In the genomic region with DNA sequence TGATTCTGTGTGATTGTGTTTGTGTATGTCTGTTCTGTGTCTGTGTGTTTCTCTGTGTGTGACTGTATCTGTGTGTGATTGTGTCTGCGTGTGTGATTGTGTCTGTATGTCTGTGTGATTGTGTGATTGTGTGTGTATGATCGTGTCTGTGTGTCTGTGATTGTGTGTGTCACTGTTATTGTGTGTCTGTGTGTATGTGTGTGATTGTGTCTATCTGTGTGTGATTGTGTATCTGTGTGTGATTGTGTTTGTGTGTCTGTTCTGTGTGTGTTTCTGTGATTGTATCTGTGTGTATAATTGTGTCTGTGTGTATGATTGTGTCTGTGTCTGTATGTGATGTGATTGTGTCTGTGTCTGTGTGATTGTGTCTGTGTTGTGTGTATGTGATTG, we compare ENCODE assay signal across 18 cellular contexts. TPM values are rescaled to one million over a fixed set of nuclear protein-coding genes. Genes with fewer than 3 reads are reported as not detected.
DNase-seq lines count a peak whose midpoint lies in the region; ATAC-seq, FAIRE-seq and TF ChIP-seq lines count a peak whose summit lies in the region.
"Had no signal": no experiment of that assay in that cellular context is flagged by ENCODE, and none has a peak within 500 bp of the region (broad histone marks: within the 10 kb centered on the region; RNA-seq: fewer than 3 reads in every experiment).

No MANE protein-coding gene starts in this region.

- no peak for ATAC-seq in HG03565 (IDR thresholded peaks at IDR 0.05; ENCODE audit: unreplicated experiment)
- ATAC-seq in GM18519 (IDR thresholded peaks at IDR 0.05; ENCODE audit: low FRiP score, unreplicated experiment), result no peak

- no peaks in the 10 kb centered on the region for H3K27me3 Mint-ChIP-seq in activated CD4-positive, alpha-beta T cell treated with anti-CD3 and anti-CD28 coated beads, Interleukin-2, amount 10 ng/mL, durations not matched to agents 7 days and 5 days
- H3K27me3 Mint-ChIP-seq: CD4-positive, alpha-beta T cell had no signal

- H3K4me1 ChIP-seq in SJCRH30, result peaks cover 12% of the 10 kb centered on the region
- no peaks in the 10 kb centered on the region for H3K4me1 ChIP-seq in keratinocyte (ENCODE audit: control insufficient read depth, extremely low read depth, insufficient read depth, low read length)

- intact Hi-C loops in dorsolateral prefrontal cortex (cut with DNase I), result no loop called here

- dilution Hi-C loops in keratinocyte (cut with MboI; ENCODE audit: extremely low pct_ligation_motif_present, low sequenced_read_pairs), result no loop called here

- H3K79me2 ChIP-seq in keratinocyte (ENCODE audit: control insufficient read depth, insufficient read depth, low read length), result no peaks in the 10 kb centered on the region

- FAIRE-seq in GM18507 (lab: Jason Lieb, UNC) (peak; percentile 78), keratinocyte (lab: Jason Lieb, UNC) (no peak)

- no peaks in the 10 kb centered on the region for H3K36me3 Mint-ChIP-seq in activated CD4-positive, alpha-beta T cell treated with anti-CD3 and anti-CD28 coated beads, Interleukin-2, amount 10 ng/mL, durations not matched to agents 7 days and 5 days (ENCODE audit: low read depth)

- TF ChIP-seq CTCF in keratinocyte (optimal IDR thresholded peaks at IDR 0.05 in 1 of 3, IDR thresholded peaks at IDR 0.05 in 1 of 3, conservative IDR thresholded peaks at IDR 0.05 in 1 of 3; ENCODE audit: extremely low read depth in 1 of 3, insufficient read depth in 2 of 3, low read length in 3 of 3), result no peak
- TF ChIP-seq CTCF in retinal pigment epithelial cell (conservative IDR thresholded peaks at IDR 0.05; ENCODE audit: low read depth, low read length), result no peak
- no peak for TF ChIP-seq CTCF in dorsolateral prefrontal cortex (IDR thresholded peaks at IDR 0.05 in 54 of 56, conservative IDR thresholded peaks at IDR 0.05 in 2 of 56; ENCODE audit: low read depth in 1 of 56, partially characterized antibody in 56 of 56)

- H3K27me3 ChIP-seq in SJCRH30, result no peaks in the 10 kb centered on the region
- H3K27me3 ChIP-seq in keratinocyte (ENCODE audit: control insufficient read depth, extremely low read depth, insufficient read depth, low read length), result peaks cover 11% of the 10 kb centered on the region
- no peaks in the 10 kb centered on the region for H3K27me3 ChIP-seq in dorsolateral prefrontal cortex
- H3K27me3 ChIP-seq: MG63 had no signal

- H3K36me3 ChIP-seq in SJCRH30 (no peaks in the 10 kb centered on the region), keratinocyte (ENCODE audit: control insufficient read depth in 2 of 2, extremely low read depth in 1 of 2, insufficient read depth in 2 of 2, low read length in 2 of 2) (no peaks in the 10 kb centered on the region)
- H3K36me3 ChIP-seq: MG63 had no signal

- H3K4me3 ChIP-seq in SJCRH30 (peak overlapping the region; percentile 44), keratinocyte (ENCODE audit: control insufficient read depth in 2 of 3, extremely low read depth in 1 of 3, insufficient read depth in 2 of 3, low read depth in 1 of 3, low read length in 3 of 3) (no peak overlapping the region), retinal pigment epithelial cell (ENCODE audit: low read length) (peak overlapping the region; percentile 42), dorsolateral prefrontal cortex (no peak overlapping the region)
- H3K4me3 ChIP-seq: MG63 had no signal

- H3K4me3 Mint-ChIP-seq in activated CD4-positive, alpha-beta T cell treated with anti-CD3 and anti-CD28 coated beads, Interleukin-2, amount 10 ng/mL, durations not matched to agents 7 days and 5 days, result no peak overlapping the region
- H3K4me3 Mint-ChIP-seq: CD4-positive, alpha-beta T cell had no signal

- CTCF ChIA-PET in activated CD4-positive, alpha-beta T cell treated with anti-CD3 and anti-CD28 coated beads, Interleukin-2, amount 10 ng/mL, durations not matched to agents 7 days and 5 days (lab: Charles Lee), result interaction anchor here (0.6 kb wide), 1 partner anchor 164 kb away, joined by 4 read pairs; no protein-coding TSS in a partner anchor

- H3K27ac ChIP-seq in SJCRH30 (no peak overlapping the region), keratinocyte (ENCODE audit: control insufficient read depth, insufficient read depth, low read length) (no peak overlapping the region), dorsolateral prefrontal cortex (no peak overlapping the region)
- H3K27ac ChIP-seq: KMS-11 had no signal

- H3K9me3 ChIP-seq in SJCRH30 (replicated peaks) (0 out of 2 replicates have a peak, but pooled peaks cover 4% of the 10 kb centered on the region), keratinocyte (ENCODE audit: control insufficient read depth, low read depth, low read length) (no peaks in the 10 kb centered on the region)

- no peak overlapping the region for H3K9ac ChIP-seq in keratinocyte (ENCODE audit: control insufficient read depth, extremely low read depth, insufficient read depth, low read length)
- H3K9ac ChIP-seq: KMS-11 had no signal

- H2AFZ ChIP-seq in keratinocyte (ENCODE audit: control insufficient read depth, low read length), result peak overlapping the region; percentile 76

- DNase-seq in GM18507 (ENCODE audit: extremely low spot score, insufficient read length, low read depth) (no peak), SJCRH30 (no peak), keratinocyte (ENCODE audit: low read depth, low spot score) (no peak), retinal pigment epithelial cell (ENCODE audit: low read depth) (no peak), dorsolateral prefrontal cortex (no peak)
- DNase-seq in activated CD4-positive, alpha-beta T cell treated with anti-CD3 and anti-CD28 coated beads, Interleukin-2, amount 10 ng/mL, durations not matched to agents 7 days and 5 days, result no peak
- DNase-seq: ACHN; AML-193; CD4-positive, alpha-beta T cell; MG63; NCI-H1092; NCI-H2081 treated with DMSO at 0.1 percent for 48 hours; NCI-H510A; NCI-H774 had no signal

- no peak overlapping the region for H3K27ac Mint-ChIP-seq in activated CD4-positive, alpha-beta T cell treated with anti-CD3 and anti-CD28 coated beads, Interleukin-2, amount 10 ng/mL, durations not matched to agents 7 days and 5 days
- H3K27ac Mint-ChIP-seq: CD4-positive, alpha-beta T cell had no signal

- no peaks in the 10 kb centered on the region for H3K9me1 ChIP-seq in keratinocyte (ENCODE audit: control insufficient read depth, extremely low read depth, insufficient read depth, low read length)

- H3K9me3 Mint-ChIP-seq in activated CD4-positive, alpha-beta T cell treated with anti-CD3 and anti-CD28 coated beads, Interleukin-2, amount 10 ng/mL, durations not matched to agents 7 days and 5 days, result no peaks in the 10 kb centered on the region
- H3K9me3 Mint-ChIP-seq: CD4-positive, alpha-beta T cell had no signal

- no peaks in the 10 kb centered on the region for H4K20me1 ChIP-seq in keratinocyte (ENCODE audit: control insufficient read depth, extremely low read depth, insufficient read depth, low read length)

- no peaks in the 10 kb centered on the region for H3K4me1 Mint-ChIP-seq in activated CD4-positive, alpha-beta T cell treated with anti-CD3 and anti-CD28 coated beads, Interleukin-2, amount 10 ng/mL, durations not matched to agents 7 days and 5 days

- no peak overlapping the region for H3K4me2 ChIP-seq in keratinocyte (ENCODE audit: control insufficient read depth, extremely low read depth, insufficient read depth, low read depth, low read length)
- H3K4me2 ChIP-seq: KMS-11 had no signal

- POLR2A ChIA-PET in activated CD4-positive, alpha-beta T cell treated with anti-CD3 and anti-CD28 coated beads, Interleukin-2, amount 10 ng/mL, durations not matched to agents 7 days and 5 days (lab: Charles Lee), result no interaction called here

RNA-seq across cellular contexts. Expression of gene KLHL30, which starts 11.7 kb away (rescaled TPM):
- total RNA-seq in SJCRH30 (2014; rRNA removed; shearing (Covaris generic)), result 3.9 and 4.1 TPM in 2 replicates
- polyA plus RNA-seq in keratinocyte, result not detected in 3 replicates
- not detected for polyA plus RNA-seq in keratinocyte (2011; ENCODE audit: low read depth)
- polyA plus RNA-seq in keratinocyte (2011; cell fraction: cytosol; rRNA removed), result not detected in 2 replicates
- 0.03 TPM in 1 of 2 replicates, not detected in the other for polyA plus RNA-seq in keratinocyte (2011; cell fraction: nucleus; rRNA removed)
- not detected in 2 replicates for polyA plus RNA-seq in keratinocyte (2012; ENCODE audit: low replicate concordance)
- not detected in 3 replicates for polyA minus RNA-seq in keratinocyte
- polyA minus RNA-seq in keratinocyte (2011; cell fraction: cytosol; rRNA and poly(A)+ RNA removed), result not detected
- polyA minus RNA-seq in keratinocyte (2011; cell fraction: nucleus; rRNA and poly(A)+ RNA removed), result not detected in 2 replicates
- not detected for total RNA-seq in activated CD4-positive, alpha-beta T cell treated with anti-CD3 and anti-CD28 coated beads, Interleukin-2, amount 10 ng/mL, durations not matched to agents 7 days and 5 days
- 1 to 10 TPM in 4 of 120 experiments, under 1 TPM in 69, not detected in 47; 0.10 to 1.5 (median 0.24) TPM for total RNA-seq in dorsolateral prefrontal cortex
- total RNA-seq: CD4-positive, alpha-beta T cell had no signal

RNA-seq across cellular contexts. Expression of gene ESPNL, which starts 26.6 kb away (rescaled TPM):
- 2.6 and 3.1 TPM in 2 replicates for total RNA-seq in SJCRH30 (2014; rRNA removed; shearing (Covaris generic))
- 0.14 to 0.19 TPM (median 0.16 TPM) in 3 replicates for polyA plus RNA-seq in keratinocyte
- not detected for polyA plus RNA-seq in keratinocyte (2011; ENCODE audit: low read depth)
- polyA plus RNA-seq in keratinocyte (2011; cell fraction: cytosol; rRNA removed), result 0.04 and 0.16 TPM in 2 replicates
- 0.09 and 0.19 TPM in 2 replicates for polyA plus RNA-seq in keratinocyte (2011; cell fraction: nucleus; rRNA removed)
- polyA plus RNA-seq in keratinocyte (2012; ENCODE audit: low replicate concordance), result 0.03 and 0.28 TPM in 2 replicates
- polyA minus RNA-seq in keratinocyte, result 0.13 to 0.20 TPM (median 0.20 TPM) in 3 replicates
- 0.58 TPM for polyA minus RNA-seq in keratinocyte (2011; cell fraction: cytosol; rRNA and poly(A)+ RNA removed)
- polyA minus RNA-seq in keratinocyte (2011; cell fraction: nucleus; rRNA and poly(A)+ RNA removed), result 0.21 TPM in 1 of 2 replicates, not detected in the other
- under 1 TPM in 1 of 2 experiments, not detected in 1; 0.05 TPM for total RNA-seq in activated CD4-positive, alpha-beta T cell treated with anti-CD3 and anti-CD28 coated beads, Interleukin-2, amount 10 ng/mL, durations not matched to agents 7 days and 5 days
- total RNA-seq in dorsolateral prefrontal cortex, result 1 to 10 TPM in 8 of 120 experiments, under 1 TPM in 87, not detected in 25; 0.09 to 2.3 (median 0.29) TPM
- total RNA-seq: CD4-positive, alpha-beta T cell; Right ventricle myocardium inferior had no signal

RNA-seq across cellular contexts. Expression of gene ERFE, which starts 32.0 kb away (rescaled TPM):
- total RNA-seq in SJCRH30 (2014; rRNA removed; shearing (Covaris generic)), result 10.4 and 10.5 TPM in 2 replicates
- polyA plus RNA-seq in keratinocyte, result 0.14 to 0.28 TPM (median 0.27 TPM) in 3 replicates
- not detected for polyA plus RNA-seq in keratinocyte (2011; ENCODE audit: low read depth)
- 0.17 and 0.27 TPM in 2 replicates for polyA plus RNA-seq in keratinocyte (2011; cell fraction: cytosol; rRNA removed)
- 0.23 and 0.71 TPM in 2 replicates for polyA plus RNA-seq in keratinocyte (2011; cell fraction: nucleus; rRNA removed)
- polyA plus RNA-seq in keratinocyte (2012; ENCODE audit: low replicate concordance), result 0.11 TPM in 2 replicates
- 0.10 TPM in 1 of 3 replicates, not detected in the others for polyA minus RNA-seq in keratinocyte
- polyA minus RNA-seq in keratinocyte (2011; cell fraction: cytosol; rRNA and poly(A)+ RNA removed), result not detected
- polyA minus RNA-seq in keratinocyte (2011; cell fraction: nucleus; rRNA and poly(A)+ RNA removed), result 0.63 TPM in 1 of 2 replicates, not detected in the other
- total RNA-seq in activated CD4-positive, alpha-beta T cell treated with anti-CD3 and anti-CD28 coated beads, Interleukin-2, amount 10 ng/mL, durations not matched to agents 7 days and 5 days, result not detected
- 1 to 10 TPM in 108 of 120 experiments, under 1 TPM in 12; 0.35 to 6.8 (median 2.2) TPM for total RNA-seq in dorsolateral prefrontal cortex
- total RNA-seq: CD4-positive, alpha-beta T cell had no signal

Comparison
In these comparisons a context has a peak if more than half of its experiments do, and no peak if none do; other contexts are left out.
1. H3K4me3 ChIP-seq: peak in SJCRH30 (single experiment) and retinal pigment epithelial cell (single experiment); none in keratinocyte (0 of 3) and dorsolateral prefrontal cortex (0 of 59).